18 cellular contexts compared by ENCODE assay signal in genomic region chr3:100268986-100269385, GRCh38. TPM values are rescaled to one million over a fixed set of nuclear protein-coding genes. Genes with fewer than 3 reads are reported as not detected.
DNase-seq lines count a peak whose midpoint lies in the region; ATAC-seq and TF ChIP-seq lines count a peak whose summit lies in the region.
"Had no signal": no experiment of that assay in that cellular context is flagged by ENCODE, and none has a peak within 500 bp of the region (broad histone marks: within the 10 kb centered on the region; RNA-seq: fewer than 3 reads in every experiment).

No MANE protein-coding gene starts in this region.

- no peak overlapping the region for H2BK120ac ChIP-seq in mesendoderm (ENCODE audit: low read depth, low read length)

- TF ChIP-seq CTCF in HEK293 (tag by site-specific recombination; IDR thresholded peaks at IDR 0.05) (no peak), RWPE2 (IDR thresholded peaks at IDR 0.05; ENCODE audit: poor library complexity, severe bottlenecking) (no peak), osteoblast (IDR thresholded peaks at IDR 0.05; ENCODE audit: extremely low read depth, low read depth, low read length) (no peak)

- H4K8ac ChIP-seq in mesendoderm (ENCODE audit: low read depth, low read length), result no peak overlapping the region

- peaks cover 7% of the 10 kb centered on the region for H3K79me1 ChIP-seq in mesendoderm (ENCODE audit: low read length)

- no peak overlapping the region for H2AK5ac ChIP-seq in mesendoderm (ENCODE audit: low read length)

- H2AFZ ChIP-seq in osteoblast (ENCODE audit: low read length), result no peak overlapping the region
- H2AFZ ChIP-seq: GM23338 had no signal

- no peak overlapping the region for H2BK15ac ChIP-seq in mesendoderm (replicated peaks; ENCODE audit: low read depth)

- H3K23ac ChIP-seq in mesendoderm (ENCODE audit: low read length), result no peak overlapping the region

- H3K27me3 ChIP-seq in RWPE2 (ENCODE audit: insufficient read depth, poor library complexity, severe bottlenecking), result no peaks in the 10 kb centered on the region
- no peaks in the 10 kb centered on the region for H3K27me3 ChIP-seq in osteoblast (ENCODE audit: insufficient read depth, low read length)
- H3K27me3 ChIP-seq in mesendoderm (ENCODE audit: insufficient read depth, low read length, poor library complexity), result no peaks in the 10 kb centered on the region
- H3K27me3 ChIP-seq: upper lobe of left lung had no signal

- H3K9me3 ChIP-seq in HEK293 (ENCODE audit: control insufficient read depth, insufficient read depth, low read depth, low read length) (no peaks in the 10 kb centered on the region), RWPE2 (ENCODE audit: severe bottlenecking) (no peaks in the 10 kb centered on the region), osteoblast (ENCODE audit: low read depth, low read length) (no peaks in the 10 kb centered on the region)
- H3K9me3 ChIP-seq: upper lobe of left lung had no signal

- peaks cover 13% of the 10 kb centered on the region for H4K20me1 ChIP-seq in osteoblast (ENCODE audit: insufficient read depth, low read length)

- H3K18ac ChIP-seq in mesendoderm (ENCODE audit: low read length), result no peak overlapping the region

- ATAC-seq in RWPE2 (ENCODE audit: low read depth) (no peak), GM21423 (IDR thresholded peaks at IDR 0.05; ENCODE audit: unreplicated experiment) (no peak)
- ATAC-seq: GM23338 had no signal

- peaks cover 14% of the 10 kb centered on the region; the same call in 1 of the 2 replicates for H3K4me1 ChIP-seq in HEK293 (ENCODE audit: control insufficient read depth, insufficient read depth, low read length)
- peaks cover 67% of the 10 kb centered on the region for H3K4me1 ChIP-seq in RWPE2 (ENCODE audit: insufficient read depth, poor library complexity, severe bottlenecking)
- peaks cover 61% of the 10 kb centered on the region for H3K4me1 ChIP-seq in osteoblast (ENCODE audit: insufficient read depth, low read length)
- no peaks in the 10 kb centered on the region for H3K4me1 ChIP-seq in mesendoderm (ENCODE audit: control insufficient read depth, low read depth, low read length)

- H3K4me2 ChIP-seq in osteoblast (ENCODE audit: insufficient read depth, low read length) (peak overlapping the region; percentile 68), mesendoderm (ENCODE audit: low read length) (no peak overlapping the region)
- H3K4me2 ChIP-seq: GM23338 had no signal

- H3K36me3 ChIP-seq in HEK293 (ENCODE audit: control insufficient read depth in 2 of 2, insufficient read depth in 1 of 2, low read length in 2 of 2) (no peaks in the 10 kb centered on the region), RWPE2 (ENCODE audit: low read depth) (no peaks in the 10 kb centered on the region), osteoblast (ENCODE audit: insufficient read depth, low read length) (no peaks in the 10 kb centered on the region), mesendoderm (ENCODE audit: control insufficient read depth, insufficient read depth, low read length) (no peaks in the 10 kb centered on the region)
- H3K36me3 ChIP-seq: upper lobe of left lung had no signal

- H3K4me3 ChIP-seq in HEK293 (ENCODE audit: low read depth, low read length) (no peak overlapping the region), RWPE2 (ENCODE audit: severe bottlenecking) (no peak overlapping the region), osteoblast (ENCODE audit: insufficient read depth, low read length) (peak overlapping the region; percentile 16), mesendoderm (ENCODE audit: low read length) (no peak overlapping the region)
- H3K4me3 ChIP-seq: GM23338, upper lobe of left lung had no signal

- DNase-seq in RWPE2 (ENCODE audit: low spot score) (no peak), dedifferentiated amniotic fluid mesenchymal stem cell (ENCODE audit: extremely low spot score) (peak; percentile 53), osteoblast (ENCODE audit: insufficient read length, low spot score, missing footprints) (no peak), GF-D8 (lab: John Stamatoyannopoulos, UW) (no peak), mesendoderm (no peak), NCI-H82 treated with DMSO at 0.1 percent for 48 hours (lab: John Stamatoyannopoulos, UW; ENCODE audit: unreplicated experiment) (no peak)
- DNase-seq: activated CD4-positive, alpha-beta T cell treated with anti-CD3 and anti-CD28 coated beads for 1 hour; activated gamma-delta T cell treated with Interleukin-2 at 50 U/mL for 16 hours; hypothalamus; KG1; NCI-H1417 treated with DMSO at 0.1 percent for 48 hours; retina; SHP77 treated with DMSO at 0.1 percent for 48 hours; upper lobe of left lung had no signal

- no peak overlapping the region for H3K9ac ChIP-seq in mesendoderm (ENCODE audit: low read length)

- H3K56ac ChIP-seq in mesendoderm (ENCODE audit: low read length), result no peak overlapping the region

- H4K5ac ChIP-seq in mesendoderm (ENCODE audit: low read length), result no peak overlapping the region

- no peak overlapping the region for H2BK5ac ChIP-seq in mesendoderm (ENCODE audit: low read length)

- CTCF ChIA-PET in HEK293 (lab: Yijun Ruan, JAX), result interaction anchor here (0.5 kb wide), 1 partner anchor 548 kb away, joined by 4 read pairs; no protein-coding TSS in a partner anchor

- H3K79me2 ChIP-seq in osteoblast (ENCODE audit: insufficient read depth, low read length) (peaks cover 83% of the 10 kb centered on the region), mesendoderm (ENCODE audit: control insufficient read depth, insufficient read depth, low read length) (no peaks in the 10 kb centered on the region)

- H3K4ac ChIP-seq in mesendoderm (ENCODE audit: low read depth, low read length), result no peak overlapping the region

- no peak overlapping the region for H3K27ac ChIP-seq in HEK293 (ENCODE audit: extremely low read depth, low read depth, low read length)
- peak overlapping the region; percentile 98 for H3K27ac ChIP-seq in RWPE2 (ENCODE audit: poor library complexity, severe bottlenecking)
- H3K27ac ChIP-seq in osteoblast (ENCODE audit: low read depth, low read length), result peak overlapping the region; percentile 71
- H3K27ac ChIP-seq in mesendoderm (ENCODE audit: low read depth, low read length), result no peak overlapping the region
- H3K27ac ChIP-seq: C4-2B, upper lobe of left lung had no signal

- no CpG with 5 or more reads among the region's 2 CpGs for WGBS in mesendoderm (ENCODE audit: extremely low coverage, insufficient coverage, low lambda C conversion rate)

- POLR2A ChIA-PET in HEK293 (lab: Yijun Ruan, JAX), result interaction anchor here (0.9 kb wide), 1 partner anchor 8 kb away, joined by 3 read pairs; the partner anchor contains the start of gene TBC1D23

TF ChIP-seq in HEK293, 187 proteins besides CTCF, POLR2A, EP300 and RAD21:
- TF ChIP-seq ZNF621 (tag by site-specific recombination; IDR thresholded peaks at IDR 0.05) (no peak), PRDM6 (tag by site-specific recombination; IDR thresholded peaks at IDR 0.05) (peak; percentile 29; the same call in 1 of the 2 replicates), ZNF24 (tag by site-specific recombination; IDR thresholded peaks at IDR 0.05) (no peak), GLIS2 (tag by site-specific recombination; IDR thresholded peaks at IDR 0.05) (no peak)

RNA-seq across cellular contexts. Expression of gene TBC1D23, which starts 8.2 kb away (rescaled TPM):
- 64.4 and 64.5 TPM in 2 replicates for total RNA-seq in osteoblast
- 15.2 TPM for polyA plus RNA-seq in mesendoderm (2013, experiment 1 of 2)
- 15.3 TPM for polyA plus RNA-seq in mesendoderm (2013, experiment 2 of 2)

Comparison
In these comparisons a context has a peak if more than half of its experiments do, and no peak if none do; other contexts are left out.
1. H3K27ac ChIP-seq: peak in RWPE2 (single experiment) and osteoblast (single experiment); none in HEK293 (single experiment) and mesendoderm (single experiment).